8 cellular contexts compared by ENCODE assay signal in the genomic region with DNA sequence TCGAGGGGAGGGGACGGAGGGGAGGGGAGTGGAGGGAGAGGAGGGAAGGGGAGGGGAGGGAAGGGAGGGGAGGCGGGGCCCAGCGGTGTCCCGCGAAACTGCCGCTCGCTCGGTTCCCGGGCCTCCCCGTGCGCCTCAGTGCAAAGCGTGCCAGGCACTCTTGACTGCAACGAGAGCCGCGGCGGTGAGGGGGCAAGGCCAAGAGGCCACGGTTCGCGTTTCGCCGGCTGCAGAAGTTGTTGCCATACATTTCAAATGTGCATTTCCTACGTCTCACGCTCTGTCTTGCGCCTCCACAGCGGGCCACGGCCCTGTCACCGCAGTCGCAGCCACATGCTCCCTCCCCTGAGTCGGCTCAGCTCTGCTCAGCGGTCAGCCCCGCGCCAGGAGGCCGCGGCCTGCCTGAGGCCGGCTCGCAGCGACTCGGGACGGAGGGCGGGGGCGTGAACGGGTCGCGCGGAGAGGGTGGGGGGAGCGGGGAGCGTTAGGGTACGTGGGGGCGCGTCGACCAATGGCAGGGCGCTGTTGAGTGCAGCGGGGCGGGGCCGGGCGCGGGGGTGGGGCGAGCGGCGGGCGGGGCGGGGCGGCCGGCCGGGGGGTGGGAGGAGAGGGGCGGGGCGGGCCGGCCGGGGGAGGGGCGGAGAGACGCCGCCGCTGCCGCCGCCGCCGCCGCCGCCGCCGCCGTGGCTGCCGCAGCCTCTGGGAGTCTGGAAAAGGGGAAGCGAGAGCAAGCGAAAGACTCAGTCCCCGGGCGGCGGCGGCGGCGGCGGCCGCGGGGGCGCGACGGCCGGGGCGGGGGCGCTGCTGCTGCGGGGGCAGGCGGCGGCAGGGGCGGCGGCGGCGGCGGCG. TPM values are rescaled to one million over a fixed set of nuclear protein-coding genes. Genes with fewer than 3 reads are reported as not detected.
DNase-seq lines count a peak whose midpoint lies in the region; ATAC-seq, FAIRE-seq and TF ChIP-seq lines count a peak whose summit lies in the region.

Gene PPP2R5C, plus strand, starts transcription at position 678 of the 849 bp plus-strand sequence. CDS start 185 bp downstream, outside the sequence.

- peak within 1 kb of the TSS; percentile 91 to 99 (median 97) for H3K4me3 Mint-ChIP-seq in IgD-negative memory B cell

- no peaks in the 10 kb centered on the region for H3K9me3 Mint-ChIP-seq in IgD-negative memory B cell

- peak within 1 kb of the TSS; percentile 84 to 95 (median 95) for H3K27ac Mint-ChIP-seq in IgD-negative memory B cell

- peaks cover 4 to 24% (median 18%) of the 10 kb centered on the region in 3 donors for H3K4me1 Mint-ChIP-seq in IgD-negative memory B cell

- peaks cover 1% of the 10 kb centered on the region for H3K27me3 Mint-ChIP-seq in IgD-negative memory B cell

- no peak for FAIRE-seq in D721Med (lab: Jason Lieb, UNC)
- FAIRE-seq in RCC 7860 (lab: Jason Lieb, UNC): no peak

- H3K36me3 Mint-ChIP-seq in IgD-negative memory B cell: no peaks in the 10 kb centered on the region

- no peak for TF ChIP-seq CTCF in D721Med (IDR thresholded peaks at IDR 0.05; ENCODE audit: insufficient read depth, missing control alignments)

- DNase-seq in D721Med (ENCODE audit: insufficient read length, low spot score) (peak; percentile 72), RCC 7860 (ENCODE audit: low spot score) (peak; percentile 47), myocyte (ENCODE audit: low read depth) (peak; percentile 91)
- DNase-seq in activated T-cell treated with anti-CD3 and anti-CD28 coated beads, Interleukin-2, amount 50 U/mL, for 48 hours: peak; percentile 89
- peak; percentile 68 for DNase-seq in stimulated activated CD8-positive, alpha-beta memory T cell treated with anti-CD3 and anti-CD28 coated beads, Interleukin-7, amount 100 ng/mL, for 24 hours (ENCODE audit: low read depth)

- ATAC-seq in GM21529 (IDR thresholded peaks at IDR 0.05; ENCODE audit: unreplicated experiment) (peak; percentile 57), esophagus mucosa (peak; percentile 81)

RNA-seq across cellular contexts. Expression of gene PPP2R5C, which starts in this region (rescaled TPM):
- polyA plus RNA-seq in IgD-negative memory B cell: 106 TPM
- 106 TPM for total RNA-seq in esophagus mucosa
- 98.0 and 103 TPM in 2 replicates for total RNA-seq in myocyte
- 62.9 TPM for polyA plus RNA-seq in myocyte (2012)

Comparison
In these comparisons a context has a peak if more than half of its experiments do, and no peak if none do; other contexts are left out.
1. Peak in every context shown above with its lines: DNase-seq and ATAC-seq.